8 cellular contexts compared by ENCODE assay signal in the genomic region with DNA sequence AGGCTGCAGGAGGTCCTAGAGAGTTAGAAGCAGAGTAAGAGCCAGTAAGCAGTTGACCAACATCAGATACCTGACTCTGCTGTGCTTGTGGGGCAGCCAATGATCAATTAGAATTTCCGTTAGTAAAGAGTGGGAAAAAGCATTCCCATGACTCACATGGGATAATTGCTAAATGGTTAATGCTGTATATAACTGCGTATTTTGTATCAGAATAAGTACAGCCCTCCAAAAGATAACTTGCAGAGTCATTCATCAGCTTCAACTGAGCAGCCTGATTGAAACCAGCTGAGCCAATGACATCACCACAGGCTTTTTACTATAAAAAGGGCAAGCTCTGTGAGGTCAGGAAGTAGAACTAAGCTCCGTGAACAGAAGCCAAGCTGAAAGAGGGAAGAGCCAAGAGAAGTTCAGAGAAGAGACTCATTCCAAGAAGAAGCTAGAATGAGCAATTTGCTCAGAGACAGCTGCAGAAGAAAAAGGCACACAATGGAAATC.
DNase-seq lines count a peak whose midpoint lies in the region; ATAC-seq, FAIRE-seq and TF ChIP-seq lines count a peak whose summit lies in the region.

No MANE protein-coding gene starts in this region.

- DNase-seq in EH (ENCODE audit: low read depth) (peak; percentile 99), MM.1S (peak; percentile 28), dedifferentiated amniotic fluid mesenchymal stem cell (ENCODE audit: extremely low spot score) (peak; percentile 99), pancreas (peak in 1 of 6 donors; percentile 35), urothelium cell line (ENCODE audit: low spot score) (no peak), LoVo (ENCODE audit: low spot score) (no peak)
- no peak for DNase-seq in NK-92 treated with Interleukin-12 subunit alpha and Interleukin-12 subunit beta, amount 100 ng/mL, for 24 hours (lab: John Stamatoyannopoulos, UW)

- no peak overlapping the region for H2AFZ ChIP-seq in MM.1S (ENCODE audit: low read length)

- intact Hi-C loops in pancreas (cut with DNase I): no loop called here

- H3F3A ChIP-seq in MM.1S (ENCODE audit: insufficient read depth, low read length): no peaks in the 10 kb centered on the region

- H3K36me3 ChIP-seq in MM.1S (replicated peaks; ENCODE audit: insufficient read depth, low read length) (no peaks in the 10 kb centered on the region), pancreas (no peaks in the 10 kb centered on the region)

- peaks cover 10% of the 10 kb centered on the region for H3K4me1 ChIP-seq in MM.1S (ENCODE audit: low read length)
- peaks cover 6 to 37% (median 15%) of the 10 kb centered on the region in 3 donors for H3K4me1 ChIP-seq in pancreas

- WGBS in pancreas, 2 donors: 56 to 66% methylated on average over 3 of the region's 3 CpGs

- H3K9me3 ChIP-seq in MM.1S (replicated peaks; ENCODE audit: insufficient read depth, low read length) (no peaks in the 10 kb centered on the region), pancreas (no peaks in the 10 kb centered on the region)

- H3K27me3 ChIP-seq in MM.1S (replicated peaks; ENCODE audit: insufficient read depth, low read length) (no peaks in the 10 kb centered on the region), pancreas (no peaks in the 10 kb centered on the region)

- no peak overlapping the region for H3K27ac ChIP-seq in MM.1S (ENCODE audit: low read length)
- H3K27ac ChIP-seq in pancreas: no peak overlapping the region

- TF ChIP-seq CTCF in MM.1S (IDR thresholded peaks at IDR 0.05; ENCODE audit: low read length) (no peak), pancreas (IDR thresholded peaks at IDR 0.05) (no peak)

- no peaks in the 10 kb centered on the region; the same call in 1 of the 2 replicates for H4K20me1 ChIP-seq in MM.1S (ENCODE audit: insufficient read depth, low read length)

- H3K9me2 ChIP-seq in MM.1S (replicated peaks; ENCODE audit: insufficient read depth, low read length): no peaks in the 10 kb centered on the region

- H3K79me2 ChIP-seq in MM.1S (ENCODE audit: low read length): peaks cover 43% of the 10 kb centered on the region

- H3K4me2 ChIP-seq in MM.1S (ENCODE audit: low read depth, low read length): no peak overlapping the region

- H3K9ac ChIP-seq in MM.1S (ENCODE audit: low read length): no peak overlapping the region

- no peak for FAIRE-seq in pancreas (lab: Jason Lieb, UNC)
- no peak for FAIRE-seq in urothelium cell line (lab: Jason Lieb, UNC)

- ATAC-seq in GM21576 (IDR thresholded peaks at IDR 0.05; ENCODE audit: unreplicated experiment) (peak; percentile 73), pancreas (peak in 3 of 4 donors; percentile 36 to 75 (median 62))

- no peak overlapping the region for H3K4me3 ChIP-seq in MM.1S (ENCODE audit: low read length)
- no peak overlapping the region for H3K4me3 ChIP-seq in pancreas

Comparison
In these comparisons a context has a peak if more than half of its experiments do, and no peak if none do; other contexts are left out.
1. DNase-seq: peak in EH (single experiment), MM.1S (single experiment) and dedifferentiated amniotic fluid mesenchymal stem cell (single experiment); none in urothelium cell line (single experiment), LoVo (single experiment) and NK-92 treated with Interleukin-12 subunit alpha and Interleukin-12 subunit beta, amount 100 ng/mL, for 24 hours (single experiment).